Comparison of ENCODE assay signal across 9 cellular contexts in the genomic region with DNA sequence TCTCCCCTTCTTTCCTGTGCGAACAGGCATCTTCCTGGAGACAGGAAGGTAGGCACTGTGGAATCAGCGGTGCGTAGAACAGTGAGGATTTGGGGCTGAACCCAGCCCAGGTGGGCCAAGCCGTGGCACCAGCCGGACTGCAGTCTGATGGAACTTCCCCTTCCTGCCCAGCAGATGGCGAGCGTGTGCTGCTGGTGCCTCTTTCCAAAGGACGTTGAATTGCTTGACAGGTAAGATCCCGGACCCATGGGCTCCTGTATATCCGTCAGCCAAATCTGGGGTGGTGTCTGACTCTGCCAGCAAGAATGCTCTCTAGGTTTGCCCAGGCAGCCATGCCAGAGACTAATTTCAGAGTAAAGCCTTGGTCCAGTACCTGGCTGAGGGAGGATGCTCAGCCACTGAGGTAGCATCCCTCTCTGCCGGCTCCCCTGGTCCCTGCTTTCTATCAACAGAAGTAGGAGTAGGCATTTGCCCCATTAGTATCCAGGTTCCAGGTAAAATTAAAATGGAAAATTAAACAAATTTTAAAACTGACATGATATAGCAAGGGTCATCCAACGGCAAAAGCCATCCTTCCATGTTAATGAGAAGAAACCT. TPM values are rescaled to one million over a fixed set of nuclear protein-coding genes. Genes with fewer than 3 reads are reported as not detected.
A peak's percentile ranks its signal among the peaks of the same experiment; 100 is the strongest.
DNase-seq lines count a peak whose midpoint lies in the region; ATAC-seq and TF ChIP-seq lines count a peak whose summit lies in the region.
"Had no signal": no experiment of that assay in that cellular context is flagged by ENCODE, and none has a peak within 500 bp of the region (broad histone marks: within the 10 kb centered on the region; RNA-seq: fewer than 3 reads in every experiment).

No MANE protein-coding gene starts in this region.

- H3K27ac Mint-ChIP-seq in activated CD4-positive, alpha-beta memory T cell treated with anti-CD3 and anti-CD28 coated beads for 36 hours: no peak overlapping the region
- no peak overlapping the region for H3K27ac Mint-ChIP-seq in neural crest cell (ENCODE audit: unreplicated experiment)

- POLR2A ChIA-PET in AG04450 (lab: Yijun Ruan, JAX): no interaction called here
- POLR2A ChIA-PET in activated CD4-positive, alpha-beta memory T cell treated with anti-CD3 and anti-CD28 coated beads for 36 hours (lab: Charles Lee): interaction anchor here (0.7 kb wide), 1 partner anchor 58 kb away, joined by 3 read pairs; no protein-coding TSS in a partner anchor

- CTCF ChIA-PET in AG04450 (lab: Charles Lee): interaction anchor here (0.6 to 4.8 kb wide), 12 partner anchors 9 to 406 kb away, joined by 3 to 101 read pairs (median 4); no protein-coding TSS in a partner anchor
- CTCF ChIA-PET in activated CD4-positive, alpha-beta memory T cell treated with anti-CD3 and anti-CD28 coated beads for 36 hours (lab: Charles Lee): interaction anchor here (0.9 to 2.4 kb wide), 10 partner anchors 15 to 168 kb away, joined by 3 to 14 read pairs (median 4); no protein-coding TSS in a partner anchor

- no peak overlapping the region for H3K27ac ChIP-seq in AG04450 (ENCODE audit: low read depth, low read length)
- H3K27ac ChIP-seq in esophagus squamous epithelium: no peak overlapping the region

- intact Hi-C loops in activated CD4-positive, alpha-beta memory T cell treated with anti-CD3 and anti-CD28 coated beads for 36 hours (cut with micrococcal nuclease): loop anchor here (1.0 kb wide), 1 partner anchor 62 kb away; no protein-coding TSS in a partner anchor
- intact Hi-C loops in esophagus squamous epithelium (cut with DNase I): loop anchor here (5.0 kb wide), 1 partner anchor 55 kb away; no protein-coding TSS in a partner anchor

- H3K27me3 ChIP-seq in AG04450 (ENCODE audit: control insufficient read depth, insufficient read depth, low read length) (peaks cover 20% of the 10 kb centered on the region), esophagus squamous epithelium (peaks cover 0 to 52% (median 0%) of the 10 kb centered on the region in 4 donors)

- H3K36me3 Mint-ChIP-seq in activated CD4-positive, alpha-beta memory T cell treated with anti-CD3 and anti-CD28 coated beads for 36 hours: no peaks in the 10 kb centered on the region
- no peaks in the 10 kb centered on the region for H3K36me3 Mint-ChIP-seq in neural crest cell (ENCODE audit: low read depth)

- WGBS in esophagus squamous epithelium, 2 donors: 25 to 89% methylated on average over 1 to 6 of the region's 12 CpGs

- ATAC-seq in HG03175 (IDR thresholded peaks at IDR 0.05; ENCODE audit: unreplicated experiment) (no peak), HG02870 (IDR thresholded peaks at IDR 0.05; ENCODE audit: unreplicated experiment) (no peak)

- DNase-seq in AG04450 (ENCODE audit: low read depth, low spot score) (no peak), NCI-H2029 (lab: John Stamatoyannopoulos, UW) (peak; percentile 44), esophagus squamous epithelium (lab: John Stamatoyannopoulos, UW) (no peak), neural crest cell (ENCODE audit: low read depth, low spot score) (peak; percentile 32)
- DNase-seq in activated CD4-positive, alpha-beta memory T cell treated with anti-CD3 and anti-CD28 coated beads for 36 hours: peak; percentile 47

- peak; percentile 89 for TF ChIP-seq CTCF in AG04450 (IDR thresholded peaks at IDR 0.05; ENCODE audit: low read depth, low read length)
- TF ChIP-seq CTCF in GM12875 (IDR thresholded peaks at IDR 0.05; ENCODE audit: borderline replicate concordance, insufficient read depth, low read depth, low read length): peak; percentile 93
- TF ChIP-seq CTCF in esophagus squamous epithelium (IDR thresholded peaks at IDR 0.05): peak; percentile 78 to 85 (median 81)
- TF ChIP-seq CTCF in neural crest cell (conservative IDR thresholded peaks at IDR 0.05): peak; percentile 99

- H3K4me1 ChIP-seq in esophagus squamous epithelium: peaks cover 0 to 12% (median 0%) of the 10 kb centered on the region in 3 donors

- no peak for TF ChIP-seq POLR2A in esophagus squamous epithelium (IDR thresholded peaks at IDR 0.05)

- H3K36me3 ChIP-seq in esophagus squamous epithelium: no peaks in the 10 kb centered on the region

- H3K4me3 Mint-ChIP-seq in activated CD4-positive, alpha-beta memory T cell treated with anti-CD3 and anti-CD28 coated beads for 36 hours: no peak overlapping the region
- no peak overlapping the region for H3K4me3 Mint-ChIP-seq in neural crest cell
- H3K4me3 Mint-ChIP-seq: central memory CD8-positive, alpha-beta T cell had no signal

- peaks cover 17% of the 10 kb centered on the region for H3K27me3 Mint-ChIP-seq in activated CD4-positive, alpha-beta memory T cell treated with anti-CD3 and anti-CD28 coated beads for 36 hours
- H3K27me3 Mint-ChIP-seq in neural crest cell (ENCODE audit: low read depth): peaks cover 30% of the 10 kb centered on the region

- H3K4me3 ChIP-seq in AG04450 (ENCODE audit: low read depth, low read length) (no peak overlapping the region), GM12875 (ENCODE audit: low read depth, low read length) (no peak overlapping the region), esophagus squamous epithelium (no peak overlapping the region)

- no peaks in the 10 kb centered on the region for H3K4me1 Mint-ChIP-seq in activated CD4-positive, alpha-beta memory T cell treated with anti-CD3 and anti-CD28 coated beads for 36 hours (ENCODE audit: low read depth)
- peaks cover 8% of the 10 kb centered on the region for H3K4me1 Mint-ChIP-seq in neural crest cell
- H3K4me1 Mint-ChIP-seq: central memory CD8-positive, alpha-beta T cell had no signal

- no peaks in the 10 kb centered on the region for H3K9me3 ChIP-seq in AG04450 (ENCODE audit: control insufficient read depth, insufficient read depth, low read length)
- H3K9me3 ChIP-seq in esophagus squamous epithelium: no peaks in the 10 kb centered on the region

- no peaks in the 10 kb centered on the region for H3K9me3 Mint-ChIP-seq in activated CD4-positive, alpha-beta memory T cell treated with anti-CD3 and anti-CD28 coated beads for 36 hours
- H3K9me3 Mint-ChIP-seq in neural crest cell: no peaks in the 10 kb centered on the region
- H3K9me3 Mint-ChIP-seq: central memory CD8-positive, alpha-beta T cell had no signal

RNA-seq across cellular contexts. Expression of a gene that starts 21.1 kb away (rescaled TPM):
- not detected in 2 replicates for polyA plus RNA-seq in AG04450 (2011; rRNA removed)
- not detected in 2 replicates for polyA minus RNA-seq in AG04450 (2011; rRNA and poly(A)+ RNA removed)
- not detected for total RNA-seq in activated CD4-positive, alpha-beta memory T cell treated with anti-CD3 and anti-CD28 coated beads for 36 hours
- 1 to 10 TPM in 2 of 4 donors, under 1 TPM in 1, not detected in 1; 0.13 to 8.2 (median 1.8) TPM for total RNA-seq in esophagus squamous epithelium
- total RNA-seq in neural crest cell: not detected in 2 replicates

Comparison
In these comparisons a context has a peak if more than half of its experiments do, and no peak if none do; other contexts are left out.
1. DNase-seq: peak in NCI-H2029 (single experiment), activated CD4-positive, alpha-beta memory T cell treated with anti-CD3 and anti-CD28 coated beads for 36 hours (single experiment) and neural crest cell (single experiment); none in AG04450 (single experiment) and esophagus squamous epithelium (single experiment).
2. Peak in every context shown above with its lines, with median percentiles within 50 percentile points of each other: CTCF ChIP-seq.